Comparison of ENCODE assay signal across 21 cellular contexts in genomic region chr1:168972225-168972624, GRCh38.
DNase-seq lines count a peak whose midpoint lies in the region; ATAC-seq and TF ChIP-seq lines count a peak whose summit lies in the region.
"Had no signal": no experiment of that assay in that cellular context is flagged by ENCODE, and none has a peak within 500 bp of the region (broad histone marks: within the 10 kb centered on the region; RNA-seq: fewer than 3 reads in every experiment).

No MANE protein-coding gene starts in this region.

- no peak overlapping the region for H3K27ac ChIP-seq in GM23338 (ENCODE audit: low read depth)
- H3K27ac ChIP-seq in foreskin keratinocyte, result no peak overlapping the region
- peak overlapping the region; percentile 56 for H3K27ac ChIP-seq in stomach smooth muscle (ENCODE audit: low read length)
- H3K27ac ChIP-seq: BLaER1 treated with 17β-estradiol and CSF1 and Interleukin-3, amounts not matched to agents 10 nM and 100 nM had no signal

- CTCF ChIA-PET in activated CD4-positive, alpha-beta T cell treated with anti-CD3 and anti-CD28 coated beads, Interleukin-2, amount 10 ng/mL, durations not matched to agents 7 days and 5 days (lab: Charles Lee), result interaction anchor here (1.4 kb wide), 1 partner anchor 9 kb away, joined by 5 read pairs; no protein-coding TSS in a partner anchor

- no peak for ATAC-seq in GM23338
- peak; percentile 31 for ATAC-seq in foreskin keratinocyte
- no peak for ATAC-seq in HG03097 (IDR thresholded peaks at IDR 0.05; ENCODE audit: low FRiP score, unreplicated experiment)
- ATAC-seq: HepG2, K562 had no signal

- TF ChIP-seq CTCF in GM23338 (conservative IDR thresholded peaks at IDR 0.05; ENCODE audit: low read depth in 2 of 2) (no peak), foreskin keratinocyte (conservative IDR thresholded peaks at IDR 0.05) (no peak)

- no peaks in the 10 kb centered on the region for H4K20me1 ChIP-seq in GM23338 (replicated peaks; ENCODE audit: insufficient read depth)
- H4K20me1 ChIP-seq: BLaER1 treated with 17β-estradiol and CSF1 and Interleukin-3, amounts not matched to agents 10 nM and 100 nM had no signal

- no peak overlapping the region for H3K4me3 Mint-ChIP-seq in GM23338
- H3K4me3 Mint-ChIP-seq in activated CD4-positive, alpha-beta T cell treated with anti-CD3 and anti-CD28 coated beads, Interleukin-2, amount 10 ng/mL, durations not matched to agents 7 days and 5 days, result no peak overlapping the region
- H3K4me3 Mint-ChIP-seq: CD4-positive, alpha-beta memory T cell had no signal

- H3K4me3 ChIP-seq in GM23338 (no peak overlapping the region), stomach smooth muscle (ENCODE audit: low read length in 2 of 2) (no peak overlapping the region)
- H3K4me3 ChIP-seq: BLaER1 treated with 17β-estradiol and CSF1 and Interleukin-3, amounts not matched to agents 10 nM and 100 nM; K562; MG63 had no signal

- POLR2A ChIA-PET in activated CD4-positive, alpha-beta T cell treated with anti-CD3 and anti-CD28 coated beads, Interleukin-2, amount 10 ng/mL, durations not matched to agents 7 days and 5 days (lab: Charles Lee), result no interaction called here

- 0 out of 2 replicates have a peak overlapping the region, but pooled peaks have one; percentile 78 for H2AFZ ChIP-seq in GM23338

- no peaks in the 10 kb centered on the region for H3K9me2 ChIP-seq in GM23338 (ENCODE audit: insufficient read depth)
- H3K9me2 ChIP-seq: SK-N-SH had no signal

- H3K27me3 Mint-ChIP-seq in GM23338 (ENCODE audit: insufficient read depth, low read depth, poor library complexity), result no peaks in the 10 kb centered on the region
- H3K27me3 Mint-ChIP-seq in activated CD4-positive, alpha-beta T cell treated with anti-CD3 and anti-CD28 coated beads, Interleukin-2, amount 10 ng/mL, durations not matched to agents 7 days and 5 days, result no peaks in the 10 kb centered on the region

- no peaks in the 10 kb centered on the region for H3K9me3 Mint-ChIP-seq in GM23338
- H3K9me3 Mint-ChIP-seq in activated CD4-positive, alpha-beta T cell treated with anti-CD3 and anti-CD28 coated beads, Interleukin-2, amount 10 ng/mL, durations not matched to agents 7 days and 5 days, result no peaks in the 10 kb centered on the region
- H3K9me3 Mint-ChIP-seq: CD4-positive, alpha-beta memory T cell had no signal

- no peak overlapping the region for H3K9ac ChIP-seq in stomach smooth muscle (ENCODE audit: low read length in 2 of 2)
- H3K9ac ChIP-seq: BLaER1 treated with 17β-estradiol and CSF1 and Interleukin-3, amounts not matched to agents 10 nM and 100 nM; SK-N-SH had no signal

- no peak overlapping the region for H3K27ac Mint-ChIP-seq in GM23338
- H3K27ac Mint-ChIP-seq in activated CD4-positive, alpha-beta T cell treated with anti-CD3 and anti-CD28 coated beads, Interleukin-2, amount 10 ng/mL, durations not matched to agents 7 days and 5 days, result no peak overlapping the region

- H3K79me2 ChIP-seq in GM23338 (replicated peaks; ENCODE audit: insufficient read depth), result no peaks in the 10 kb centered on the region

- no peaks in the 10 kb centered on the region for H3K27me3 ChIP-seq in GM23338 (ENCODE audit: insufficient read depth)
- no peaks in the 10 kb centered on the region for H3K27me3 ChIP-seq in foreskin keratinocyte
- no peaks in the 10 kb centered on the region for H3K27me3 ChIP-seq in stomach smooth muscle (ENCODE audit: control insufficient read depth in 1 of 2, insufficient read depth in 2 of 2, low read length in 2 of 2)
- H3K27me3 ChIP-seq: BLaER1 treated with 17β-estradiol and CSF1 and Interleukin-3, amounts not matched to agents 10 nM and 100 nM; MG63 had no signal

- H3K36me3 ChIP-seq in GM23338 (ENCODE audit: insufficient read depth) (no peaks in the 10 kb centered on the region), stomach smooth muscle (ENCODE audit: control insufficient read depth in 2 of 2, insufficient read depth in 2 of 2, low read length in 2 of 2) (no peaks in the 10 kb centered on the region)
- H3K36me3 ChIP-seq: BLaER1 treated with 17β-estradiol and CSF1 and Interleukin-3, amounts not matched to agents 10 nM and 100 nM; MG63 had no signal

- H3F3A ChIP-seq in GM23338 (replicated peaks; ENCODE audit: low read depth), result no peaks in the 10 kb centered on the region

- peak; percentile 27 for DNase-seq in NCI-H2029 treated with DMSO at 0.1 percent for 48 hours (lab: John Stamatoyannopoulos, UW)
- no peak for DNase-seq in NCI-H2029 (lab: John Stamatoyannopoulos, UW)
- DNase-seq in GM23338 (ENCODE audit: low spot score), result no peak
- DNase-seq in foreskin keratinocyte, result peak; percentile 14 to 42
- no peak for DNase-seq in HUDEP-2 (lab: John Stamatoyannopoulos, UW; ENCODE audit: unreplicated experiment in 76 of 76)
- no peak for DNase-seq in activated CD4-positive, alpha-beta T cell treated with anti-CD3 and anti-CD28 coated beads, Interleukin-2, amount 10 ng/mL, durations not matched to agents 7 days and 5 days
- DNase-seq: 8988T; Caco-2; CD4-positive, alpha-beta memory T cell; DMS 273 treated with DMSO at 0.1 percent for 48 hours; GF-D8; H7; MG63; NCI-H748 treated with DMSO at 0.1 percent for 48 hours; SIG-M5; SK-N-SH had no signal

- H3K4me1 Mint-ChIP-seq in GM23338, result peaks cover 13% of the 10 kb centered on the region
- H3K4me1 Mint-ChIP-seq in activated CD4-positive, alpha-beta T cell treated with anti-CD3 and anti-CD28 coated beads, Interleukin-2, amount 10 ng/mL, durations not matched to agents 7 days and 5 days, result no peaks in the 10 kb centered on the region
- H3K4me1 Mint-ChIP-seq: CD4-positive, alpha-beta memory T cell had no signal

- H3K36me3 Mint-ChIP-seq in GM23338 (ENCODE audit: low read depth), result no peaks in the 10 kb centered on the region
- no peaks in the 10 kb centered on the region for H3K36me3 Mint-ChIP-seq in activated CD4-positive, alpha-beta T cell treated with anti-CD3 and anti-CD28 coated beads, Interleukin-2, amount 10 ng/mL, durations not matched to agents 7 days and 5 days (ENCODE audit: low read depth)
- H3K36me3 Mint-ChIP-seq: CD4-positive, alpha-beta memory T cell had no signal

- H3K9me3 ChIP-seq in stomach smooth muscle (ENCODE audit: control insufficient read depth in 2 of 2, low read length in 2 of 2), result no peaks in the 10 kb centered on the region
- H3K9me3 ChIP-seq: BLaER1 treated with 17β-estradiol and CSF1 and Interleukin-3, amounts not matched to agents 10 nM and 100 nM; Caco-2; MG63; SK-N-SH had no signal

- peaks cover 14% of the 10 kb centered on the region for H3K4me1 ChIP-seq in GM23338 (ENCODE audit: insufficient read depth)
- H3K4me1 ChIP-seq in foreskin keratinocyte, result no peaks in the 10 kb centered on the region
- peaks cover 9% of the 10 kb centered on the region for H3K4me1 ChIP-seq in stomach smooth muscle (ENCODE audit: control insufficient read depth, insufficient read depth, low read length)
- H3K4me1 ChIP-seq: BLaER1 treated with 17β-estradiol and CSF1 and Interleukin-3, amounts not matched to agents 10 nM and 100 nM had no signal

- H3K4me2 ChIP-seq in GM23338, result no peak overlapping the region
- H3K4me2 ChIP-seq: BLaER1 treated with 17β-estradiol and CSF1 and Interleukin-3, amounts not matched to agents 10 nM and 100 nM; SK-N-SH had no signal

TF ChIP-seq in GM23338, 12 proteins besides CTCF, POLR2A, EP300 and RAD21:
- TF ChIP-seq JUNB (IDR thresholded peaks at IDR 0.05; ENCODE audit: unreplicated experiment) (no peak), REST (IDR thresholded peaks at IDR 0.05; ENCODE audit: unreplicated experiment) (no peak), CREB1 (CRISPR knock-in tag; IDR thresholded peaks at IDR 0.05; ENCODE audit: low read depth) (no peak), ZNF331 (CRISPR knock-in tag; IDR thresholded peaks at IDR 0.05; ENCODE audit: low read depth) (no peak)

Comparison
In these comparisons a context has a peak if more than half of its experiments do, and no peak if none do; other contexts are left out.
1. DNase-seq: peak in NCI-H2029 treated with DMSO at 0.1 percent for 48 hours (single experiment) and foreskin keratinocyte (2 of 2); none in NCI-H2029 (single experiment), GM23338 (single experiment), HUDEP-2 (0 of 76) and activated CD4-positive, alpha-beta T cell treated with anti-CD3 and anti-CD28 coated beads, Interleukin-2, amount 10 ng/mL, durations not matched to agents 7 days and 5 days (single experiment).